ENCODE assay signal across 21 cellular contexts in the genomic region with DNA sequence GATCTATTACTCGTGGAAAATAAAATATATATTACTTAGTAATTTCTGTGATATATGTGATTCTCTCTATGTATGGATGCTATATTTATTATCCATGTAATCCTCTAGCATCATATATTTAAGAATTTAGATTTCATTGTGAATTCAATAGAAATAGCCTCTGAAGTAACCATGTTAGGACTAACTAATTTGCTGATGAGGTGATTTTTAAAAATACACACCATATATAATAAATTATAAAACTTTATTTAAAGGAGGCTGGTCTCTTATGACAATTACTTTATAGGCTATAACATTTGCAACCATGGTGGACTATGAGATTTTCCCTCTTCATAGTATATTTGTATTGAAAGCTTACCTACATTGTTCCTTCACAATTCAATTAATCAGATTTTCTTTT.
A peak's percentile ranks its signal among the peaks of the same experiment; 100 is the strongest.
DNase-seq lines count a peak whose midpoint lies in the region; ATAC-seq, FAIRE-seq and TF ChIP-seq lines count a peak whose summit lies in the region.
"Had no signal": no experiment of that assay in that cellular context is flagged by ENCODE, and none has a peak within 500 bp of the region (broad histone marks: within the 10 kb centered on the region; RNA-seq: fewer than 3 reads in every experiment).

No MANE protein-coding gene starts in this region.

- TF ChIP-seq RAD21 in HepG2 (CRISPR knock-in tag; IDR thresholded peaks at IDR 0.05): no peak
- TF ChIP-seq RAD21 in IMR-90 (IDR thresholded peaks at IDR 0.05; ENCODE audit: low read length): no peak

- no peaks in the 10 kb centered on the region for H3K27me3 ChIP-seq in HepG2 (ENCODE audit: control insufficient read depth in 1 of 2, insufficient read depth in 2 of 2, low read length in 2 of 2)
- H3K27me3 ChIP-seq in right lobe of liver: no peaks in the 10 kb centered on the region
- H3K27me3 ChIP-seq in IMR-90 (ENCODE audit: control insufficient read depth, insufficient read depth, low read length): no peaks in the 10 kb centered on the region
- H3K27me3 ChIP-seq in small intestine (ENCODE audit: control insufficient read depth in 2 of 2, insufficient read depth in 2 of 2, low read length in 2 of 2): no peaks in the 10 kb centered on the region
- H3K27me3 ChIP-seq: BLaER1 treated with 17β-estradiol and CSF1 and Interleukin-3, amounts not matched to agents 10 nM and 100 nM had no signal

- H3K36me3 Mint-ChIP-seq in T-helper 17 cell (ENCODE audit: low read depth): no peaks in the 10 kb centered on the region
- H3K36me3 Mint-ChIP-seq: CD8-positive, alpha-beta T cell had no signal

- no peak overlapping the region for H4K8ac ChIP-seq in IMR-90 (ENCODE audit: low read depth in 2 of 2, low read length in 2 of 2)

- no peaks in the 10 kb centered on the region for H3K79me1 ChIP-seq in IMR-90 (ENCODE audit: low read depth in 1 of 2, low read length in 2 of 2)

- no peak overlapping the region for H3K18ac ChIP-seq in IMR-90 (ENCODE audit: low read depth, low read length)

- H4K91ac ChIP-seq in IMR-90 (ENCODE audit: insufficient read depth, low read depth, low read length): no peak overlapping the region

- H3K4me2 ChIP-seq in HepG2 (ENCODE audit: low read depth, low read length) (no peak overlapping the region), IMR-90 (ENCODE audit: low read depth, low read length) (no peak overlapping the region)
- H3K4me2 ChIP-seq: BLaER1 treated with 17β-estradiol and CSF1 and Interleukin-3, amounts not matched to agents 10 nM and 100 nM had no signal

- no peak overlapping the region for H3K4me3 Mint-ChIP-seq in T-helper 17 cell
- H3K4me3 Mint-ChIP-seq: B cell; CD4-positive, alpha-beta T cell; CD8-positive, alpha-beta T cell had no signal

- BruUV-seq in HepG2 (replicated peaks; lab: Mats Ljungman, UMichigan) (no TSS peak), IMR-90 (replicated peaks; lab: Mats Ljungman, UMichigan) (no TSS peak)

- in situ Hi-C loops in HepG2 (cut with HindIII; ENCODE audit: extremely low pct_ligation_motif_present, low pct_unique_long_range_greater_than_20kb) (no loop called here), IMR-90 (cut with MboI; ENCODE audit: low sequenced_read_pairs) (no loop called here)

- TF ChIP-seq EP300 in HepG2 (IDR thresholded peaks at IDR 0.05; ENCODE audit: low read depth in 2 of 2, low read length in 2 of 2) (no peak), HepG2 (CRISPR knock-in tag; IDR thresholded peaks at IDR 0.05; ENCODE audit: borderline replicate concordance) (no peak)

- no peak overlapping the region for H2BK120ac ChIP-seq in IMR-90 (ENCODE audit: low read depth, low read length)

- ATAC-seq in HepG2 (no peak), right lobe of liver (no peak), IMR-90 (ENCODE audit: low read depth) (no peak), T-helper 17 cell (no peak), sciatic nerve (no peak)
- ATAC-seq: CD8-positive, alpha-beta T cell had no signal

- H3K36me3 ChIP-seq in HepG2 (replicated peaks in 1 of 2; ENCODE audit: control insufficient read depth in 1 of 2, insufficient read depth in 2 of 2, low read length in 2 of 2) (no peaks in the 10 kb centered on the region), right lobe of liver (no peaks in the 10 kb centered on the region), IMR-90 (ENCODE audit: control insufficient read depth, insufficient read depth, low read length) (no peaks in the 10 kb centered on the region), small intestine (ENCODE audit: control insufficient read depth in 2 of 2, insufficient read depth in 2 of 2, low read length in 2 of 2) (no peaks in the 10 kb centered on the region)
- H3K36me3 ChIP-seq: BLaER1 treated with 17β-estradiol and CSF1 and Interleukin-3, amounts not matched to agents 10 nM and 100 nM had no signal

- TF ChIP-seq CTCF in HepG2 (CRISPR knock-in tag; IDR thresholded peaks at IDR 0.05) (no peak), right lobe of liver (IDR thresholded peaks at IDR 0.05) (no peak), IMR-90 (conservative IDR thresholded peaks at IDR 0.05; ENCODE audit: low read depth, low read length) (no peak)

- no peak overlapping the region for H4K5ac ChIP-seq in IMR-90 (ENCODE audit: low read depth, low read length)

- H3K9me3 ChIP-seq in HepG2 (ENCODE audit: low read length) (peaks cover 5% of the 10 kb centered on the region; the same call in 1 of the 2 replicates), right lobe of liver (no peaks in the 10 kb centered on the region), IMR-90 (ENCODE audit: control insufficient read depth, insufficient read depth, low read length) (no peaks in the 10 kb centered on the region), small intestine (ENCODE audit: control insufficient read depth, low read depth) (no peaks in the 10 kb centered on the region), T-helper 17 cell (ENCODE audit: control insufficient read depth, low read length, poor library complexity, severe bottlenecking) (no peaks in the 10 kb centered on the region)
- H3K9me3 ChIP-seq: BLaER1 treated with 17β-estradiol and CSF1 and Interleukin-3, amounts not matched to agents 10 nM and 100 nM; Caco-2 had no signal

- no peak for TF ChIP-seq POLR2A in HepG2 (IDR thresholded peaks at IDR 0.05; ENCODE audit: insufficient read depth in 1 of 2, low read depth in 2 of 2, low read length in 2 of 2)
- no peak for TF ChIP-seq POLR2A in right lobe of liver (IDR thresholded peaks at IDR 0.05)
- no peak for TF ChIP-seq POLR2A in IMR-90 (IDR thresholded peaks at IDR 0.05; ENCODE audit: low read depth, low read length)

- H3K56ac ChIP-seq in IMR-90 (ENCODE audit: extremely low read depth, insufficient read depth, low read length): no peak overlapping the region

- H4K20me1 ChIP-seq in HepG2 (ENCODE audit: insufficient read depth, low read length) (no peaks in the 10 kb centered on the region), IMR-90 (ENCODE audit: insufficient read depth, low read length) (no peaks in the 10 kb centered on the region)
- H4K20me1 ChIP-seq: BLaER1 treated with 17β-estradiol and CSF1 and Interleukin-3, amounts not matched to agents 10 nM and 100 nM had no signal

- H3K79me2 ChIP-seq in HepG2 (ENCODE audit: insufficient read depth, low read length): no peaks in the 10 kb centered on the region

- no peak overlapping the region for H3K4ac ChIP-seq in IMR-90 (ENCODE audit: low read depth, low read length)

- intact Hi-C loops in HepG2 (cut with micrococcal nuclease; ENCODE audit: unreplicated experiment): no loop called here
- intact Hi-C loops in right lobe of liver (cut with DNase I): no loop called here
- intact Hi-C loops in IMR-90 (cut with micrococcal nuclease): no loop called here
- intact Hi-C loops in sciatic nerve (cut with DNase I): no loop called here

- no peak overlapping the region for H2BK20ac ChIP-seq in IMR-90 (ENCODE audit: low read depth, low read length)

- no peaks in the 10 kb centered on the region for H3K4me1 Mint-ChIP-seq in T-helper 17 cell
- H3K4me1 Mint-ChIP-seq: B cell had no signal

- H3K23ac ChIP-seq in IMR-90 (ENCODE audit: low read depth, low read length): no peak overlapping the region

- no peaks in the 10 kb centered on the region for H3K9me1 ChIP-seq in IMR-90 (ENCODE audit: insufficient read depth, low read length)

- H2AK5ac ChIP-seq in IMR-90 (ENCODE audit: low read depth, low read length): no peak overlapping the region

- CTCF ChIA-PET in HepG2 (lab: Yijun Ruan, JAX; ENCODE audit: low intra/inter-chr PET ratio, low total read pairs): no interaction called here
- CTCF ChIA-PET in IMR-90 (lab: Yijun Ruan, JAX): no interaction called here

- H3K27ac ChIP-seq in HepG2 (ENCODE audit: extremely low read length, insufficient read depth, low read length) (no peak overlapping the region), right lobe of liver (no peak overlapping the region), IMR-90 (ENCODE audit: insufficient read depth, low read length) (no peak overlapping the region), small intestine (ENCODE audit: low read depth in 1 of 2, low read length in 1 of 2) (no peak overlapping the region)
- H3K27ac ChIP-seq: 22Rv1; BLaER1 treated with 17β-estradiol and CSF1 and Interleukin-3, amounts not matched to agents 10 nM and 100 nM; C4-2B had no signal

- dilution Hi-C loops in IMR-90 (cut with HindIII; ENCODE audit: low sequenced_read_pairs, unreplicated experiment): no loop called here

- no peak for DNase-seq in HepG2 (ENCODE audit: low spot score)
- DNase-seq in right lobe of liver: no peak
- no peak for DNase-seq in IMR-90
- DNase-seq in small intestine: no peak
- no peak for DNase-seq in T-helper 17 cell
- no peak for DNase-seq in sciatic nerve (ENCODE audit: low spot score)
- DNase-seq: AML-193; Caco-2; Calu3; CD4-positive, alpha-beta T cell; CD8-positive, alpha-beta T cell; DMS79 treated with DMSO at 0.1 percent for 48 hours; GF-D8 had no signal

- no peak overlapping the region for H2BK5ac ChIP-seq in IMR-90 (ENCODE audit: low read depth, low read length, poor library complexity, severe bottlenecking)

- H2AK9ac ChIP-seq in IMR-90 (replicated peaks; ENCODE audit: low read depth, low read length, poor library complexity): no peak overlapping the region

- no peak overlapping the region for H3K14ac ChIP-seq in IMR-90 (replicated peaks; ENCODE audit: low read depth, low read length)

- no peaks in the 10 kb centered on the region for H3K27me3 Mint-ChIP-seq in T-helper 17 cell
- H3K27me3 Mint-ChIP-seq: B cell; CD4-positive, alpha-beta T cell had no signal

- no peak overlapping the region for H3K27ac Mint-ChIP-seq in T-helper 17 cell
- H3K27ac Mint-ChIP-seq: B cell; CD4-positive, alpha-beta T cell; CD8-positive, alpha-beta T cell had no signal

- FAIRE-seq in HepG2 (lab: Jason Lieb, UNC) (no peak), small intestine (lab: Jason Lieb, UNC) (peak; percentile 61)
- FAIRE-seq: D721Med, G401.6, GM12891, GM19239 had no signal

- POLR2A ChIA-PET in HepG2 (lab: Yijun Ruan, JAX): no interaction called here
- POLR2A ChIA-PET in IMR-90 (lab: Charles Lee; ENCODE audit: unreplicated experiment): no interaction called here

- H3K4me1 ChIP-seq in HepG2 (ENCODE audit: insufficient read depth, low read length) (no peaks in the 10 kb centered on the region), right lobe of liver (no peaks in the 10 kb centered on the region), IMR-90 (ENCODE audit: control insufficient read depth, insufficient read depth, low read length) (no peaks in the 10 kb centered on the region), small intestine (ENCODE audit: control insufficient read depth in 2 of 2, insufficient read depth in 1 of 2, low read depth in 1 of 2, low read length in 1 of 2) (no peaks in the 10 kb centered on the region)
- H3K4me1 ChIP-seq: Caco-2 had no signal

- no peak overlapping the region for H2BK15ac ChIP-seq in IMR-90 (ENCODE audit: low read depth, low read length)

- no peak overlapping the region for H2AFZ ChIP-seq in HepG2 (ENCODE audit: low read length)
- H2AFZ ChIP-seq in IMR-90 (replicated peaks; ENCODE audit: low read length, poor library complexity): no peak overlapping the region

- H3K9ac ChIP-seq in HepG2 (ENCODE audit: insufficient read depth, low read depth, low read length): no peak overlapping the region
- no peak overlapping the region for H3K9ac ChIP-seq in IMR-90 (ENCODE audit: low read depth, low read length)
- H3K9ac ChIP-seq: BLaER1 treated with 17β-estradiol and CSF1 and Interleukin-3, amounts not matched to agents 10 nM and 100 nM had no signal

- H3K4me3 ChIP-seq in HepG2 (replicated peaks in 1 of 3; ENCODE audit: insufficient read depth in 1 of 3, low read depth in 2 of 3, low read length in 3 of 3) (no peak overlapping the region), right lobe of liver (no peak overlapping the region), IMR-90 (ENCODE audit: insufficient read depth, low read depth, low read length) (no peak overlapping the region), small intestine (ENCODE audit: low read depth in 1 of 2, low read length in 2 of 2) (no peak overlapping the region)
- H3K4me3 ChIP-seq: BLaER1 treated with 17β-estradiol and CSF1 and Interleukin-3, amounts not matched to agents 10 nM and 100 nM had no signal

- 0% methylated on average over 1 of the region's 1 CpG for WGBS in HepG2 (ENCODE audit: low lambda C conversion rate)
- WGBS in right lobe of liver (ENCODE audit: insufficient coverage, low coverage, low lambda C conversion rate, missing lambda C conversion rate): 8% methylated on average over 1 of the region's 1 CpG
- WGBS in IMR-90 (ENCODE audit: extremely low coverage in 2 of 2, insufficient read length in 1 of 2), 2 experiments: no CpG with 5 or more reads among the region's 1 CpG
- WGBS in small intestine, 3 donors: 11 to 33% (median 23%) methylated on average over 1 of the region's 1 CpG
